Comparison of ENCODE assay signal across 8 cellular contexts in genomic region chr10:79243211-79244067, GRCh38.
DNase-seq lines count a peak whose midpoint lies in the region; ATAC-seq and TF ChIP-seq lines count a peak whose summit lies in the region.

No MANE protein-coding gene starts in this region.

- H3K27me3 ChIP-seq in esophagus squamous epithelium (no peaks in the 10 kb centered on the region), neural progenitor cell (peaks cover 30% of the 10 kb centered on the region), thyroid gland (no peaks in the 10 kb centered on the region)

- H2AFZ ChIP-seq in neural progenitor cell (replicated peaks), result no peak overlapping the region

- H3K4me3 Mint-ChIP-seq in neural progenitor cell, result peak overlapping the region; percentile 84

- peaks cover 0 to 16% (median 0%) of the 10 kb centered on the region in 3 donors for H3K36me3 ChIP-seq in esophagus squamous epithelium
- H3K36me3 ChIP-seq in neural progenitor cell, result no peaks in the 10 kb centered on the region
- H3K36me3 ChIP-seq in thyroid gland, result no peaks in the 10 kb centered on the region

- H3F3A ChIP-seq in neural progenitor cell (ENCODE audit: low read depth), result peaks cover 37% of the 10 kb centered on the region

- H3K27ac ChIP-seq in esophagus squamous epithelium (peak overlapping the region; percentile 74 to 88 (median 84)), neural progenitor cell (no peak overlapping the region), thyroid gland (peak overlapping the region in 2 of 3 donors; percentile 67 to 80)

- H3K9ac ChIP-seq in neural progenitor cell, result no peak overlapping the region

- WGBS in esophagus squamous epithelium, 2 donors, result no CpG with 5 or more reads among the region's 117 CpGs
- 32 to 56% methylated on average over 6 to 57 of the region's 117 CpGs for WGBS in thyroid gland, 2 donors

- H3K4me3 ChIP-seq in esophagus squamous epithelium, result peak overlapping the region; percentile 49 to 81 (median 54)
- peak overlapping the region; percentile 82 for H3K4me3 ChIP-seq in neural progenitor cell
- peak overlapping the region in 1 of 3 donors; percentile 37 for H3K4me3 ChIP-seq in thyroid gland (replicated peaks in 1 of 3)

- TF ChIP-seq CTCF in esophagus squamous epithelium (IDR thresholded peaks at IDR 0.05), result no peak
- TF ChIP-seq CTCF in neural progenitor cell (IDR thresholded peaks at IDR 0.05), result no peak
- TF ChIP-seq CTCF in thyroid gland (IDR thresholded peaks at IDR 0.05), result no peak

- no peaks in the 10 kb centered on the region for H3K9me3 Mint-ChIP-seq in neural progenitor cell

- ATAC-seq in GM21737 (IDR thresholded peaks at IDR 0.05; ENCODE audit: unreplicated experiment), result peak; percentile 41

- H3K27ac Mint-ChIP-seq in neural progenitor cell, result peak overlapping the region; percentile 12

- H3K79me2 ChIP-seq in neural progenitor cell (ENCODE audit: low read depth), result peaks cover 49% of the 10 kb centered on the region

- intact Hi-C loops in esophagus squamous epithelium (cut with DNase I) (no loop called here), thyroid gland (cut with DNase I) (no loop called here)

- peaks cover 69 to 95% (median 84%) of the 10 kb centered on the region in 3 donors for H3K4me1 ChIP-seq in esophagus squamous epithelium
- peaks cover 45% of the 10 kb centered on the region for H3K4me1 ChIP-seq in neural progenitor cell
- H3K4me1 ChIP-seq in thyroid gland, result peaks cover 55 to 81% of the 10 kb centered on the region in 2 donors

- peak overlapping the region; percentile 99 for H3K4me2 ChIP-seq in neural progenitor cell

- H3K9me3 ChIP-seq in esophagus squamous epithelium, result no peaks in the 10 kb centered on the region
- H3K9me3 ChIP-seq in neural progenitor cell (ENCODE audit: low read depth), result no peaks in the 10 kb centered on the region
- H3K9me3 ChIP-seq in thyroid gland, result no peaks in the 10 kb centered on the region

- peaks cover 2% of the 10 kb centered on the region for H3K27me3 Mint-ChIP-seq in neural progenitor cell (ENCODE audit: insufficient read depth, low read depth)

- DNase-seq in NCI-H146 treated with DMSO at 0.1 percent for 48 hours (lab: John Stamatoyannopoulos, UW; ENCODE audit: unreplicated experiment) (peak; percentile 17), activated T-cell treated with anti-CD3 and anti-CD28 coated beads for 1 hour (ENCODE audit: low read depth) (peak; percentile 33), esophagus squamous epithelium (lab: John Stamatoyannopoulos, UW) (no peak), neural progenitor cell (ENCODE audit: low spot score) (peak; percentile 91), thyroid gland (no peak), NCI-H2196 (lab: John Stamatoyannopoulos, UW; ENCODE audit: unreplicated experiment) (no peak)

- peaks cover 66% of the 10 kb centered on the region for H3K4me1 Mint-ChIP-seq in neural progenitor cell

- H3K36me3 Mint-ChIP-seq in neural progenitor cell, result peaks cover 2% of the 10 kb centered on the region

- H4K20me1 ChIP-seq in neural progenitor cell (ENCODE audit: low read depth), result peaks cover 86% of the 10 kb centered on the region

- TF ChIP-seq POLR2A in GM10847 (IDR thresholded peaks at IDR 0.05; ENCODE audit: extremely low read depth, insufficient read length) (peak; percentile 47), esophagus squamous epithelium (IDR thresholded peaks at IDR 0.05) (peak in 1 of 4 donors; percentile 63), thyroid gland (IDR thresholded peaks at IDR 0.05) (no peak)

Comparison
In these comparisons a context has a peak if more than half of its experiments do, and no peak if none do; other contexts are left out.
1. DNase-seq: peak in NCI-H146 treated with DMSO at 0.1 percent for 48 hours (single experiment), activated T-cell treated with anti-CD3 and anti-CD28 coated beads for 1 hour (single experiment) and neural progenitor cell (single experiment); none in esophagus squamous epithelium (single experiment), thyroid gland (0 of 2) and NCI-H2196 (single experiment).